In the genomic region with DNA sequence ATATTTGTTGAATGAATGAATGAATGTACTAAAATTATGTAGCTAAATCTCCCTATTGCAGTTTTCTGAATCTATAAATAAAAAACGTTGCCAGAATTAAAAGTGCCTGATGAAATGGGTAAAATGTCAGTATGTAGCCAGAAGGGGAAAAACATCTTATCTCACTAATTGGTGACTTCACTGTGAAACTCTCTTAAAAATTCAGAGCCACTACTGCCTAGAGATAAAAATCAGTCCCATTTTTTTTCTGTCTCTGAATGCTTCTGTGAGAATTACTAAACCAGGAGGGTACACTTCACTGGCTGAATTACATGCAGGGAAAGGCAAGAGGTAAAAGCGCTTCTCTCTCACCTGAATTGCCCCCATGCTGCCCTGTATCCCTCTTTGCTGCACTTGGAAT, we compare ENCODE assay signal across 17 cellular contexts.
A peak's percentile ranks its signal among the peaks of the same experiment; 100 is the strongest.
DNase-seq lines count a peak whose midpoint lies in the region; ATAC-seq lines count a peak whose summit lies in the region.
"Had no signal": no experiment of that assay in that cellular context is flagged by ENCODE, and none has a peak within 500 bp of the region (broad histone marks: within the 10 kb centered on the region; RNA-seq: fewer than 3 reads in every experiment).

No MANE protein-coding gene starts in this region.

- 100% methylated on average over 1 of the region's 2 CpGs for WGBS in mesodermal cell (ENCODE audit: insufficient coverage in 2 of 2), 2 experiments

- DNase-seq in AG20443 (ENCODE audit: low spot score) (peak; percentile 25), GM03348 (ENCODE audit: low spot score) (peak; percentile 23), amniotic stem cell (lab: John Stamatoyannopoulos, UW) (peak; percentile 2), iPS-NIHi7 (ENCODE audit: extremely low spot score) (no peak), medulla oblongata (ENCODE audit: extremely low spot score) (no peak), NCI-H146 (lab: John Stamatoyannopoulos, UW) (no peak)
- DNase-seq: C1 segment of cervical spinal cord, HCEC 1CT, KBM-7, NCI-H187, NCI-H2107, NCI-H526, PC-9 had no signal

- H3K4me1 ChIP-seq in mesodermal cell (ENCODE audit: control insufficient read depth, insufficient read depth, low read length, poor library complexity, severe bottlenecking): peaks cover 20% of the 10 kb centered on the region
- H3K4me1 ChIP-seq: A549 had no signal

- no peak overlapping the region for H3K4me3 ChIP-seq in mesodermal cell (ENCODE audit: extremely low read depth, insufficient read depth, low read length, poor library complexity, severe bottlenecking)
- H3K4me3 ChIP-seq: A549, PC-9 had no signal

- no peaks in the 10 kb centered on the region for H3K9me3 ChIP-seq in mesodermal cell (ENCODE audit: control insufficient read depth, low read length)
- H3K9me3 ChIP-seq: A549 had no signal

- H3K27ac ChIP-seq in mesodermal cell (ENCODE audit: low read depth, low read length, severe bottlenecking): peak overlapping the region; percentile 50
- H3K27ac ChIP-seq: A549, PC-9 had no signal

- ATAC-seq in HG03520 (IDR thresholded peaks at IDR 0.05; ENCODE audit: unreplicated experiment): no peak
- ATAC-seq: A549, HepG2 had no signal

- no peaks in the 10 kb centered on the region for H3K36me3 ChIP-seq in mesodermal cell (ENCODE audit: control insufficient read depth, insufficient read depth, low read length)

Comparison
In these comparisons a context has a peak if more than half of its experiments do, and no peak if none do; other contexts are left out.
1. DNase-seq: peak in AG20443 (single experiment), GM03348 (single experiment) and amniotic stem cell (single experiment); none in iPS-NIHi7 (single experiment), medulla oblongata (single experiment) and NCI-H146 (single experiment).